In genomic region chr11:61295596-61295926, GRCh38 we compare ENCODE assay signal across 9 cellular contexts. TPM values are rescaled to one million over a fixed set of nuclear protein-coding genes. Genes with fewer than 3 reads are reported as not detected.
DNase-seq lines count a peak whose midpoint lies in the region; ATAC-seq and TF ChIP-seq lines count a peak whose summit lies in the region.
"Had no signal": no experiment of that assay in that cellular context is flagged by ENCODE, and none has a peak within 500 bp of the region (broad histone marks: within the 10 kb centered on the region; RNA-seq: fewer than 3 reads in every experiment).

No MANE protein-coding gene starts in this region.

- WGBS in transverse colon (ENCODE audit: low coverage in 1 of 2), 2 donors: 33 to 70% methylated on average over 1 to 6 of the region's 12 CpGs

- H3K4me3 ChIP-seq in adipocyte (ENCODE audit: low read length): peak overlapping the region; percentile 84
- H3K4me3 ChIP-seq in lower lobe of right lung: peak overlapping the region; percentile 59
- peak overlapping the region in 2 of 4 donors; percentile 53 to 64 for H3K4me3 ChIP-seq in transverse colon

- intact Hi-C loops in lower lobe of right lung (cut with DNase I) (no loop called here), transverse colon (cut with DNase I; ENCODE audit: low total_unique reads) (no loop called here)

- no peak for ATAC-seq in activated T-cell treated with anti-CD3 and anti-CD28 coated beads, Interleukin-2, amount 50 U/mL, for 4 hours
- ATAC-seq in lower lobe of right lung (no peak), HG03135 (IDR thresholded peaks at IDR 0.05; ENCODE audit: unreplicated experiment) (no peak)

- peaks cover 28% of the 10 kb centered on the region for H3K36me3 Mint-ChIP-seq in activated T-cell treated with anti-CD3 and anti-CD28 coated beads, Interleukin-2, amount 50 U/mL, for 4 hours (ENCODE audit: insufficient read depth)

- no peak for TF ChIP-seq EP300 in transverse colon (IDR thresholded peaks at IDR 0.05; ENCODE audit: low read depth)

- H3K9me3 ChIP-seq in adipocyte (ENCODE audit: control insufficient read depth, low read length) (no peaks in the 10 kb centered on the region), lower lobe of right lung (no peaks in the 10 kb centered on the region), transverse colon (no peaks in the 10 kb centered on the region)
- H3K9me3 ChIP-seq: BE2C had no signal

- in situ Hi-C loops in transverse colon (cut with MboI; ENCODE audit: low pct_ligation_motif_present in 1 of 4, low pct_unique_long_range_greater_than_20kb in 1 of 4, low sequenced_read_pairs in 3 of 4): no loop called here

- no peak for DNase-seq in activated T-cell treated with anti-CD3 and anti-CD28 coated beads, Interleukin-2, amount 50 U/mL, for 4 hours
- DNase-seq in activated T-cell treated with anti-CD3 and anti-CD28 coated beads, Interleukin-2, amount 50 U/mL, for 1 hour: no peak
- DNase-seq in adipocyte (ENCODE audit: low read depth) (no peak), lower lobe of right lung (no peak), transverse colon (peak; percentile 11), SKM-1 treated with dmso at 0.1 percent for 144 hours (lab: John Stamatoyannopoulos, UW; ENCODE audit: unreplicated experiment) (no peak)
- DNase-seq in stimulated activated CD4-positive, alpha-beta T cell treated with anti-CD3 and anti-CD28 coated beads, Interleukin-12 subunit alpha, Interleukin-12 subunit beta, amount 100 ng/mL, for 4 hours: no peak
- DNase-seq: BE2C had no signal

- H3K4me3 Mint-ChIP-seq in activated T-cell treated with anti-CD3 and anti-CD28 coated beads, Interleukin-2, amount 50 U/mL, for 4 hours: peak overlapping the region; percentile 53

- H3K36me3 ChIP-seq in adipocyte (ENCODE audit: control insufficient read depth, insufficient read depth, low read length, severe bottlenecking): peaks cover 20% of the 10 kb centered on the region
- peaks cover 24% of the 10 kb centered on the region for H3K36me3 ChIP-seq in lower lobe of right lung
- peaks cover 0 to 7% (median 2%) of the 10 kb centered on the region in 4 donors for H3K36me3 ChIP-seq in transverse colon

- TF ChIP-seq CTCF in lower lobe of right lung (IDR thresholded peaks at IDR 0.05): no peak
- no peak for TF ChIP-seq CTCF in transverse colon (IDR thresholded peaks at IDR 0.05)

- peaks cover 31% of the 10 kb centered on the region for H3K4me1 Mint-ChIP-seq in activated T-cell treated with anti-CD3 and anti-CD28 coated beads, Interleukin-2, amount 50 U/mL, for 4 hours (ENCODE audit: low read depth)

- peaks cover 18% of the 10 kb centered on the region for H3K27me3 Mint-ChIP-seq in activated T-cell treated with anti-CD3 and anti-CD28 coated beads, Interleukin-2, amount 50 U/mL, for 4 hours (ENCODE audit: low read depth)

- no peak for TF ChIP-seq POLR2A in transverse colon (IDR thresholded peaks at IDR 0.05)

- no peak overlapping the region for H3K27ac ChIP-seq in lower lobe of right lung
- no peak overlapping the region for H3K27ac ChIP-seq in transverse colon

- no peaks in the 10 kb centered on the region for H3K9me3 Mint-ChIP-seq in activated T-cell treated with anti-CD3 and anti-CD28 coated beads, Interleukin-2, amount 50 U/mL, for 4 hours

- no peaks in the 10 kb centered on the region for H3K27me3 ChIP-seq in adipocyte (replicated peaks; ENCODE audit: control insufficient read depth, insufficient read depth, low read length)
- peaks cover 34% of the 10 kb centered on the region for H3K27me3 ChIP-seq in lower lobe of right lung (ENCODE audit: low read depth)
- H3K27me3 ChIP-seq in transverse colon: peaks cover 48% of the 10 kb centered on the region
- H3K27me3 ChIP-seq: BE2C had no signal

- peak overlapping the region; percentile 85 for H3K9ac ChIP-seq in adipocyte (ENCODE audit: low read length)

- H3K4me1 ChIP-seq in adipocyte (ENCODE audit: control insufficient read depth, insufficient read depth, low read length): peaks cover 39% of the 10 kb centered on the region
- H3K4me1 ChIP-seq in lower lobe of right lung: peaks cover 44% of the 10 kb centered on the region
- peaks cover 6 to 27% (median 22%) of the 10 kb centered on the region in 4 donors for H3K4me1 ChIP-seq in transverse colon
- H3K4me1 ChIP-seq: BE2C had no signal

RNA-seq across cellular contexts. Expression of gene VWCE, which starts 0.4 kb away (rescaled TPM):
- 10 to 100 TPM; 10.2 to 21.0 (median 15.5) TPM for total RNA-seq in activated T-cell treated with anti-CD3 and anti-CD28 coated beads, Interleukin-2, amount 50 U/mL, for 4 hours
- total RNA-seq in lower lobe of right lung (1.2 TPM), transverse colon (1 to 10 TPM in 1 of 4 donors, under 1 TPM in 2, not detected in 1; 0.16 to 2.2 (median 0.41) TPM)

RNA-seq across cellular contexts. Expression of gene DDB1, which starts 37.3 kb away (rescaled TPM):
- 100 to 1,000 TPM; 313 to 358 (median 327) TPM for total RNA-seq in activated T-cell treated with anti-CD3 and anti-CD28 coated beads, Interleukin-2, amount 50 U/mL, for 4 hours
- 122 TPM for total RNA-seq in lower lobe of right lung
- total RNA-seq in transverse colon: 100 to 1,000 TPM; 105 to 127 (median 123) TPM

RNA-seq across cellular contexts. Expression of gene TKFC, which starts 37.5 kb away (rescaled TPM):
- total RNA-seq in activated T-cell treated with anti-CD3 and anti-CD28 coated beads, Interleukin-2, amount 50 U/mL, for 4 hours: 10 to 100 TPM; 50.8 to 51.4 (median 51.1) TPM
- total RNA-seq in lower lobe of right lung: 35.0 TPM
- 100 to 1,000 TPM in 1 of 4 donors, 10 to 100 TPM in 3; 32.9 to 103 (median 40.4) TPM for total RNA-seq in transverse colon

RNA-seq across cellular contexts. Expression of gene PGA5, which starts 54.6 kb away (rescaled TPM):
- not detected for total RNA-seq in activated T-cell treated with anti-CD3 and anti-CD28 coated beads, Interleukin-2, amount 50 U/mL, for 4 hours
- total RNA-seq in lower lobe of right lung (0.32 TPM), transverse colon (10 to 100 TPM in 1 of 4 donors, under 1 TPM in 1, not detected in 2; 0.55 to 15.0 TPM)
